Comparison of ENCODE assay signal across 1 cellular context in genomic region chr7:135170998-135171481, GRCh38.
TF ChIP-seq lines count a peak whose summit lies in the region.
"Not testable (repeated sequence)": the region's sequence is repeated elsewhere in the genome, so short reads cannot be mapped to it uniquely, and the experiment has no call there.

No MANE protein-coding gene starts in this region.

TF ChIP-seq in HepG2, 621 proteins besides CTCF, POLR2A, EP300 and RAD21:
- TF ChIP-seq NR2C2 (CRISPR knock-in tag; IDR thresholded peaks at IDR 0.05; ENCODE audit: borderline replicate concordance) (peak; percentile 53; the same call in 1 of the 2 replicates), SOX5 (CRISPR knock-in tag; IDR thresholded peaks at IDR 0.05; ENCODE audit: borderline replicate concordance) (peak; percentile 5; the same call in 1 of the 2 replicates), NFIC (IDR thresholded peaks at IDR 0.05; ENCODE audit: low read length) (peak; percentile 46; the same call in 1 of the 2 replicates), MIXL1 (CRISPR knock-in tag; IDR thresholded peaks at IDR 0.05) (0 out of 2 replicates have a peak, but pooled peaks have one; percentile 1), XBP1 (CRISPR knock-in tag; IDR thresholded peaks at IDR 0.05) (0 out of 2 replicates have a peak, but pooled peaks have one; percentile 3), SOX13 (CRISPR knock-in tag; conservative IDR thresholded peaks at IDR 0.05 in 1 of 2, IDR thresholded peaks at IDR 0.05 in 1 of 2) (0 out of 4 replicates have a peak, but pooled peaks of 1 of the 2 experiments have one; percentile 19), NR2F1 (CRISPR knock-in tag; IDR thresholded peaks at IDR 0.05) (peak in 1 of 2 experiments; percentile 23; a peak in 1 of 4 replicates), ZNF510 (CRISPR knock-in tag; IDR thresholded peaks at IDR 0.05; ENCODE audit: low read depth) (peak; percentile 37; the same call in 1 of the 2 replicates), ASH2L (IDR thresholded peaks at IDR 0.05; ENCODE audit: insufficient read length, low read depth, low read length) (peak; percentile 59), ZNF337 (CRISPR knock-in tag; IDR thresholded peaks at IDR 0.05; ENCODE audit: borderline replicate concordance, low read depth) (0 out of 2 replicates have a peak, but pooled peaks have one; percentile 11)
- not testable (repeated sequence) for TF ChIP-seq SOX13 (IDR thresholded peaks at IDR 0.05)
